33 cellular contexts compared by ENCODE assay signal in genomic region chr3:75655501-75655904, GRCh38. TPM values are rescaled to one million over a fixed set of nuclear protein-coding genes. Genes with fewer than 3 reads are reported as not detected.
DNase-seq lines count a peak whose midpoint lies in the region; ATAC-seq and TF ChIP-seq lines count a peak whose summit lies in the region.
"Had no signal": no experiment of that assay in that cellular context is flagged by ENCODE, and none has a peak within 500 bp of the region (broad histone marks: within the 10 kb centered on the region; RNA-seq: fewer than 3 reads in every experiment).

No MANE protein-coding gene starts in this region.

- in situ Hi-C loops in HAP-1 (cut with MboI; ENCODE audit: low sequenced_read_pairs), result no loop called here

- no peak overlapping the region for H2BK20ac ChIP-seq in H9 (ENCODE audit: low read depth, low read length, poor library complexity, severe bottlenecking)

- no peaks in the 10 kb centered on the region for H4K20me1 ChIP-seq in H9 (ENCODE audit: control insufficient read depth, insufficient read depth, insufficient read length)
- H4K20me1 ChIP-seq in neural progenitor cell (ENCODE audit: low read depth), result peaks cover 4% of the 10 kb centered on the region

- no peaks in the 10 kb centered on the region for H3K79me1 ChIP-seq in H9 (ENCODE audit: insufficient read depth, low read depth, low read length, poor library complexity, severe bottlenecking)

- H3T11ph ChIP-seq in H9 (ENCODE audit: low read length), result no peak overlapping the region

- peaks cover 6% of the 10 kb centered on the region for H3K23me2 ChIP-seq in H9 (ENCODE audit: insufficient read length, low read depth, low read length, poor library complexity, severe bottlenecking)

- no peak overlapping the region for H3K4me2 ChIP-seq in H9 (ENCODE audit: insufficient read depth, insufficient read length, low read length)
- H3K4me2 ChIP-seq in neural progenitor cell, result peak overlapping the region; percentile 73
- H3K4me2 ChIP-seq: KMS-11 had no signal

- H3K56ac ChIP-seq in H9 (ENCODE audit: insufficient read length, low read depth, low read length), result no peak overlapping the region

- H3K4me1 Mint-ChIP-seq in H9 (peaks cover 8% of the 10 kb centered on the region in 2 experiments; a peak in 2 of 4 replicates), neural progenitor cell (no peaks in the 10 kb centered on the region), immature natural killer cell (no peaks in the 10 kb centered on the region)
- H3K4me1 Mint-ChIP-seq: activated naive CD4-positive, alpha-beta T cell treated with anti-CD3 and anti-CD28 coated beads, Interleukin-2, amount 50 U/mL, for 24 hours had no signal

- no peak overlapping the region for H2BK120ac ChIP-seq in H9 (ENCODE audit: low read depth, low read length, poor library complexity, severe bottlenecking)

- no peak overlapping the region for H2BK5ac ChIP-seq in H9 (ENCODE audit: insufficient read length, low read length)

- no peaks in the 10 kb centered on the region for H3K9me3 ChIP-seq in H9 (ENCODE audit: control insufficient read depth, low read depth, low read length)
- no peaks in the 10 kb centered on the region for H3K9me3 ChIP-seq in neural progenitor cell (ENCODE audit: low read depth)
- no peaks in the 10 kb centered on the region for H3K9me3 ChIP-seq in HAP-1
- H3K9me3 ChIP-seq: upper lobe of right lung had no signal

- H3K9me3 Mint-ChIP-seq in H9 (no peaks in the 10 kb centered on the region; a peak in 2 of 5 replicates), neural progenitor cell (peaks cover 13% of the 10 kb centered on the region), immature natural killer cell (peaks cover 1 to 7% (median 4%) of the 10 kb centered on the region in 6 donors)
- H3K9me3 Mint-ChIP-seq: activated CD8-positive, alpha-beta T cell treated with anti-CD3 and anti-CD28 coated beads for 36 hours; activated T-helper 2 cell treated with anti-CD3 and anti-CD28 coated beads, Interferon-gamma antibody, Interleukin-2, Interleukin-4, amounts not matched to agents 10 μg/mL and 5 μg/mL and 100 μg/mL, durations not matched to agents 14 hours and 24 hours and 36 hours had no signal

- no peak overlapping the region for H3K9ac ChIP-seq in H9 (ENCODE audit: extremely low read depth, insufficient read length, low read length)
- no peak overlapping the region for H3K9ac ChIP-seq in neural progenitor cell
- H3K9ac ChIP-seq: KMS-11 had no signal

- H3K23ac ChIP-seq in H9 (ENCODE audit: insufficient read length, low read depth, low read length), result no peak overlapping the region

- H2AK5ac ChIP-seq in H9 (ENCODE audit: insufficient read length, low read length), result no peak overlapping the region

- no peak overlapping the region for H2BK12ac ChIP-seq in H9 (ENCODE audit: insufficient read length, low read depth, low read length)

- no peak overlapping the region for H3K18ac ChIP-seq in H9 (ENCODE audit: insufficient read length, low read depth, low read length)

- H2BK15ac ChIP-seq in H9 (ENCODE audit: low read depth, low read length), result no peak overlapping the region

- DNase-seq in H9 (peak; percentile 72), choroid plexus epithelial cell (ENCODE audit: low read depth) (no peak), neural progenitor cell (ENCODE audit: low spot score) (peak; percentile 61), immature natural killer cell (no peak), dermis blood vessel endothelial cell (no peak), HAP-1 (ENCODE audit: low spot score in 2 of 2) (no peak)
- DNase-seq: ACHN; activated CD8-positive, alpha-beta T cell treated with anti-CD3 and anti-CD28 coated beads for 36 hours; amygdala; cortex of kidney; DMS153; naive B cell; NCI-H1417; NCI-H2081; NCI-H2227 treated with DMSO at 0.1 percent for 48 hours; stimulated activated CD4-positive, alpha-beta T cell treated with anti-CD3 and anti-CD28 coated beads, Interleukin-4, amount 100 ng/mL, for 1 hour; substantia nigra; upper lobe of right lung had no signal

- H3F3A ChIP-seq in neural progenitor cell (ENCODE audit: low read depth), result no peaks in the 10 kb centered on the region

- peak overlapping the region; percentile 35 to 71 for H3K4me3 Mint-ChIP-seq in H9
- H3K4me3 Mint-ChIP-seq in neural progenitor cell, result peak overlapping the region; percentile 69
- H3K4me3 Mint-ChIP-seq in immature natural killer cell, result no peak overlapping the region
- H3K4me3 Mint-ChIP-seq: activated CD8-positive, alpha-beta T cell treated with anti-CD3 and anti-CD28 coated beads for 36 hours; activated naive CD4-positive, alpha-beta T cell treated with anti-CD3 and anti-CD28 coated beads, Interleukin-2, amount 50 U/mL, for 24 hours; mesothelial cell of epicardium; naive B cell had no signal

- peaks cover 69% of the 10 kb centered on the region for H3K27me3 Mint-ChIP-seq in H9 (ENCODE audit: low read depth)
- H3K27me3 Mint-ChIP-seq in neural progenitor cell (ENCODE audit: insufficient read depth, low read depth), result peaks cover 30% of the 10 kb centered on the region
- H3K27me3 Mint-ChIP-seq in immature natural killer cell (ENCODE audit: low read depth in 3 of 3), result peaks cover 5 to 7% (median 7%) of the 10 kb centered on the region in 3 donors

- H3K79me2 ChIP-seq in H9 (ENCODE audit: insufficient read depth, low read length) (no peaks in the 10 kb centered on the region), neural progenitor cell (ENCODE audit: low read depth) (no peaks in the 10 kb centered on the region)

- H3K4me3 ChIP-seq in choroid plexus epithelial cell (ENCODE audit: low read depth, low read length) (peak overlapping the region; percentile 17), iPS-11a (ENCODE audit: low read depth, low read length) (peak overlapping the region; percentile 20), neural progenitor cell (peak overlapping the region; percentile 36), HAP-1 (no peak overlapping the region)
- H3K4me3 ChIP-seq: SK-N-MC, upper lobe of right lung had no signal

- no peak overlapping the region for H2AFZ ChIP-seq in H9 (ENCODE audit: low read length)
- H2AFZ ChIP-seq in neural progenitor cell (replicated peaks), result peak overlapping the region; percentile 61

- no peak overlapping the region for H3K14ac ChIP-seq in H9 (ENCODE audit: insufficient read depth, low read length)

- H3K27me3 ChIP-seq in H9 (ENCODE audit: insufficient read depth, low read length) (peaks cover 9% of the 10 kb centered on the region; the same call in 1 of the 2 replicates), neural progenitor cell (peaks cover 84% of the 10 kb centered on the region), HAP-1 (ENCODE audit: low read depth) (no peaks in the 10 kb centered on the region)

- ATAC-seq in GM18870 (IDR thresholded peaks at IDR 0.05; ENCODE audit: unreplicated experiment), result no peak
- ATAC-seq: activated CD4-positive, CD25-positive, alpha-beta regulatory T cell treated with anti-CD3 and anti-CD28 coated beads, Interleukin-2, amount 50 U/mL, for 24 hours; activated CD8-positive, alpha-beta T cell treated with anti-CD3 and anti-CD28 coated beads for 36 hours; left lobe of liver; upper lobe of right lung had no signal

- H4K5ac ChIP-seq in H9 (ENCODE audit: insufficient read length, low read depth, low read length), result no peak overlapping the region

- no peak for TF ChIP-seq CTCF in H9 (conservative IDR thresholded peaks at IDR 0.05)
- no peak for TF ChIP-seq CTCF in choroid plexus epithelial cell (conservative IDR thresholded peaks at IDR 0.05; ENCODE audit: low read depth, low read length)
- TF ChIP-seq CTCF in neural progenitor cell (IDR thresholded peaks at IDR 0.05), result no peak

- H3K27ac Mint-ChIP-seq in H9, result no peak overlapping the region
- no peak overlapping the region for H3K27ac Mint-ChIP-seq in neural progenitor cell
- no peak overlapping the region for H3K27ac Mint-ChIP-seq in immature natural killer cell
- H3K27ac Mint-ChIP-seq: activated CD8-positive, alpha-beta T cell treated with anti-CD3 and anti-CD28 coated beads for 36 hours; activated naive CD4-positive, alpha-beta T cell treated with anti-CD3 and anti-CD28 coated beads, Interleukin-2, amount 50 U/mL, for 24 hours; activated T-helper 2 cell treated with anti-CD3 and anti-CD28 coated beads, Interferon-gamma antibody, Interleukin-2, Interleukin-4, amounts not matched to agents 10 μg/mL and 5 μg/mL and 100 μg/mL, durations not matched to agents 14 hours and 24 hours and 36 hours; mesothelial cell of epicardium; naive B cell had no signal

- WGBS in H9 (ENCODE audit: extremely low coverage, insufficient read length, low lambda C conversion rate), result no CpG with 5 or more reads among the region's 39 CpGs

- H3K27ac ChIP-seq in H9 (ENCODE audit: insufficient read length, low read depth, low read length) (no peak overlapping the region), neural progenitor cell (no peak overlapping the region)
- H3K27ac ChIP-seq: KMS-11, SK-N-MC, upper lobe of right lung had no signal

- H4K8ac ChIP-seq in H9 (replicated peaks; ENCODE audit: insufficient read length, low read depth, low read length), result no peak overlapping the region

- H3K36me3 Mint-ChIP-seq in H9 (ENCODE audit: insufficient read depth in 1 of 3, low read depth in 3 of 3) (no peaks in the 10 kb centered on the region; a peak in 1 of 7 replicates), neural progenitor cell (peaks cover 7% of the 10 kb centered on the region), immature natural killer cell (peaks cover 0 to 3% (median 0%) of the 10 kb centered on the region in 3 donors)
- H3K36me3 Mint-ChIP-seq: naive B cell had no signal

- H3K36me3 ChIP-seq in neural progenitor cell (no peaks in the 10 kb centered on the region), HAP-1 (replicated peaks) (no peaks in the 10 kb centered on the region)
- H3K36me3 ChIP-seq: upper lobe of right lung had no signal

- H3K4me1 ChIP-seq in H9 (ENCODE audit: insufficient read depth, low read length) (no peaks in the 10 kb centered on the region), neural progenitor cell (no peaks in the 10 kb centered on the region), HAP-1 (no peaks in the 10 kb centered on the region)

- no peak overlapping the region for H3K4ac ChIP-seq in H9 (ENCODE audit: low read depth, low read length)

- no peak overlapping the region for H4K91ac ChIP-seq in H9 (ENCODE audit: insufficient read length, low read depth, low read length)

RNA-seq across cellular contexts. Expression of gene FRG2C, which starts 8.6 kb away (rescaled TPM):
- total RNA-seq in H9 (2021) (not detected in 2 replicates), neural progenitor cell (ENCODE audit: low replicate concordance) (not detected in 2 replicates), dermis blood vessel endothelial cell (not detected in 2 replicates)
- not detected for polyA plus RNA-seq in immature natural killer cell
- total RNA-seq: activated CD8-positive, alpha-beta T cell treated with anti-CD3 and anti-CD28 coated beads for 36 hours; activated T-helper 2 cell treated with anti-CD3 and anti-CD28 coated beads, Interferon-gamma antibody, Interleukin-2, Interleukin-4, amounts not matched to agents 10 μg/mL and 5 μg/mL and 100 μg/mL, durations not matched to agents 14 hours and 24 hours and 36 hours; bronchial epithelial cell; HT1080; left lobe of liver; mesothelial cell of epicardium; renal cortical epithelial cell; RPMI7951; T-helper 1 cell treated with Interleukin-12 subunit alpha and Interleukin-12 subunit beta and Interleukin-4 antibody, amounts not matched to agents 30 ng/mL and 1 ng/mL, for 36 hours; upper lobe of right lung had no signal
- polyA plus RNA-seq: BJ had no signal

Comparison
In these comparisons a context has a peak if more than half of its experiments do, and no peak if none do; other contexts are left out.
1. DNase-seq: peak in H9 (single experiment) and neural progenitor cell (single experiment); none in choroid plexus epithelial cell (single experiment), immature natural killer cell (0 of 3), dermis blood vessel endothelial cell (single experiment) and HAP-1 (0 of 2).
2. H3K4me3 Mint-ChIP-seq: peak in H9 (2 of 2) and neural progenitor cell (single experiment); none in immature natural killer cell (0 of 5).